In the genomic region with DNA sequence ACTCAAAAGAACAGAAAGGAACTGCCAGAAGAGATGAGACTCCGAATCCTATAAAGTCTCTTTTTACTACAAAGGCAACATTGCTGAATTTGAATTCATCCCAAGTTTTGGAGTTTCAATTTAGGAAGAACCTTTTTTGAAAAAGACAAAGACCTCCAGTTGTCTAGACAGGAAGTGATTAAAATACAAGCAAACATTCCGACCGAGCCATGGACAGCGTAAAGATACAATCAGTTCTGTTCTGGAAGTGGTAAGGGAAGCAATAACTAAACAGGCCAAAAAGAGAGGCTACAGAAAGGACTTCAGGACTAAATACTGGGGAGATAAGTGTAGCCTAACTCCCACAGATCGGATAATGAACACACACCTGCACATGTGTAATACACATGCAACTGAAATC, we compare ENCODE assay signal across 17 cellular contexts.
A peak's percentile ranks its signal among the peaks of the same experiment; 100 is the strongest.
DNase-seq lines count a peak whose midpoint lies in the region; ATAC-seq and TF ChIP-seq lines count a peak whose summit lies in the region.
"Had no signal": no experiment of that assay in that cellular context is flagged by ENCODE, and none has a peak within 500 bp of the region (broad histone marks: within the 10 kb centered on the region; RNA-seq: fewer than 3 reads in every experiment).

No MANE protein-coding gene starts in this region.

- no peak overlapping the region for H3K4me3 ChIP-seq in fibroblast of villous mesenchyme (ENCODE audit: low read depth, low read length)
- no peak overlapping the region for H3K4me3 ChIP-seq in mammary epithelial cell (replicated peaks in 1 of 3; ENCODE audit: insufficient read depth in 1 of 3, low read depth in 2 of 3, low read length in 3 of 3)
- H3K4me3 ChIP-seq: A549, vagina had no signal

- H3K4me1 Mint-ChIP-seq in activated T-cell treated with anti-CD3 and anti-CD28 coated beads, Interleukin-2, amount 50 U/mL, for 72 hours (ENCODE audit: low read depth) = no peaks in the 10 kb centered on the region
- H3K4me1 Mint-ChIP-seq in activated T-helper 17 cell treated with anti-CD3 and anti-CD28 coated beads, Interleukin-2, amount 50 U/mL, for 72 hours = peaks cover 8% of the 10 kb centered on the region
- no peaks in the 10 kb centered on the region for H3K4me1 Mint-ChIP-seq in stimulated activated effector memory CD8-positive, alpha-beta T cell treated with anti-CD3 and anti-CD28 coated beads, Interleukin-12 subunit alpha, Interleukin-12 subunit beta, amount 100 ng/mL, for 72 hours
- H3K4me1 Mint-ChIP-seq: activated naive CD8-positive, alpha-beta T cell treated with anti-CD3 and anti-CD28 coated beads, Interleukin-2, amount 50 U/mL, for 24 hours had no signal

- no peaks in the 10 kb centered on the region for H3K27me3 Mint-ChIP-seq in activated T-cell treated with anti-CD3 and anti-CD28 coated beads, Interleukin-2, amount 50 U/mL, for 72 hours (ENCODE audit: low read depth)
- no peaks in the 10 kb centered on the region for H3K27me3 Mint-ChIP-seq in activated T-helper 17 cell treated with anti-CD3 and anti-CD28 coated beads, Interleukin-2, amount 50 U/mL, for 72 hours
- H3K27me3 Mint-ChIP-seq: activated naive CD8-positive, alpha-beta T cell treated with anti-CD3 and anti-CD28 coated beads, Interleukin-2, amount 50 U/mL, for 24 hours; T-helper 17 cell had no signal

- intact Hi-C loops in mammary epithelial cell (cut with micrococcal nuclease) = no loop called here

- no peaks in the 10 kb centered on the region for H3K9me3 Mint-ChIP-seq in activated T-cell treated with anti-CD3 and anti-CD28 coated beads, Interleukin-2, amount 50 U/mL, for 72 hours
- H3K9me3 Mint-ChIP-seq in activated T-helper 17 cell treated with anti-CD3 and anti-CD28 coated beads, Interleukin-2, amount 50 U/mL, for 72 hours = no peaks in the 10 kb centered on the region
- H3K9me3 Mint-ChIP-seq in stimulated activated effector memory CD8-positive, alpha-beta T cell treated with anti-CD3 and anti-CD28 coated beads, Interleukin-12 subunit alpha, Interleukin-12 subunit beta, amount 100 ng/mL, for 72 hours = no peaks in the 10 kb centered on the region
- H3K9me3 Mint-ChIP-seq: activated naive CD8-positive, alpha-beta T cell treated with anti-CD3 and anti-CD28 coated beads, Interleukin-2, amount 50 U/mL, for 24 hours had no signal

- no TSS peak for BruUV-seq in mammary epithelial cell (replicated peaks; lab: Mats Ljungman, UMichigan)

- no peak overlapping the region for H2AFZ ChIP-seq in mammary epithelial cell (ENCODE audit: low read depth, low read length)

- H4K20me1 ChIP-seq in mammary epithelial cell (ENCODE audit: insufficient read depth, low read length) = no peaks in the 10 kb centered on the region

- H3K4me3 Mint-ChIP-seq in activated T-cell treated with anti-CD3 and anti-CD28 coated beads, Interleukin-2, amount 50 U/mL, for 72 hours = no peak overlapping the region
- no peak overlapping the region for H3K4me3 Mint-ChIP-seq in activated T-helper 17 cell treated with anti-CD3 and anti-CD28 coated beads, Interleukin-2, amount 50 U/mL, for 72 hours
- H3K4me3 Mint-ChIP-seq in stimulated activated effector memory CD8-positive, alpha-beta T cell treated with anti-CD3 and anti-CD28 coated beads, Interleukin-12 subunit alpha, Interleukin-12 subunit beta, amount 100 ng/mL, for 72 hours = no peak overlapping the region
- H3K4me3 Mint-ChIP-seq: activated naive CD8-positive, alpha-beta T cell treated with anti-CD3 and anti-CD28 coated beads, Interleukin-2, amount 50 U/mL, for 24 hours had no signal

- H3K79me2 ChIP-seq in mammary epithelial cell (ENCODE audit: insufficient read depth, low read length) = peaks cover 49% of the 10 kb centered on the region

- TF ChIP-seq CTCF in fibroblast of villous mesenchyme (IDR thresholded peaks at IDR 0.05; ENCODE audit: insufficient read depth, low read depth, low read length) (no peak), mammary epithelial cell (conservative IDR thresholded peaks at IDR 0.05 in 1 of 2, IDR thresholded peaks at IDR 0.05 in 1 of 2; ENCODE audit: extremely low read depth in 1 of 2, insufficient read depth in 1 of 2, low read depth in 1 of 2, low read length in 2 of 2) (no peak)

- H3K27ac Mint-ChIP-seq in activated T-cell treated with anti-CD3 and anti-CD28 coated beads, Interleukin-2, amount 50 U/mL, for 72 hours = peak overlapping the region; percentile 74
- H3K27ac Mint-ChIP-seq in activated T-helper 17 cell treated with anti-CD3 and anti-CD28 coated beads, Interleukin-2, amount 50 U/mL, for 72 hours = peak overlapping the region; percentile 16
- H3K27ac Mint-ChIP-seq in stimulated activated effector memory CD8-positive, alpha-beta T cell treated with anti-CD3 and anti-CD28 coated beads, Interleukin-12 subunit alpha, Interleukin-12 subunit beta, amount 100 ng/mL, for 72 hours = peak overlapping the region; percentile 77

- no peaks in the 10 kb centered on the region for H3K9me3 ChIP-seq in mammary epithelial cell (replicated peaks; ENCODE audit: insufficient read depth, low read length)
- H3K9me3 ChIP-seq: A549, Caco-2, vagina had no signal

- H3K27me3 ChIP-seq in mammary epithelial cell (ENCODE audit: insufficient read depth, low read length) = no peaks in the 10 kb centered on the region
- H3K27me3 ChIP-seq: vagina had no signal

- H3K4me1 ChIP-seq in mammary epithelial cell (ENCODE audit: insufficient read depth, low read length) = no peaks in the 10 kb centered on the region
- H3K4me1 ChIP-seq: Caco-2 had no signal

- H3K9ac ChIP-seq in mammary epithelial cell (ENCODE audit: insufficient read depth, low read length) = no peak overlapping the region

- peaks cover 12 to 19% of the 10 kb centered on the region in 2 donors for H3K36me3 Mint-ChIP-seq in activated T-cell treated with anti-CD3 and anti-CD28 coated beads, Interleukin-2, amount 50 U/mL, for 72 hours (ENCODE audit: insufficient read depth in 2 of 2)
- H3K36me3 Mint-ChIP-seq in activated T-helper 17 cell treated with anti-CD3 and anti-CD28 coated beads, Interleukin-2, amount 50 U/mL, for 72 hours (ENCODE audit: low read depth) = peaks cover 99% of the 10 kb centered on the region
- H3K36me3 Mint-ChIP-seq in stimulated activated effector memory CD8-positive, alpha-beta T cell treated with anti-CD3 and anti-CD28 coated beads, Interleukin-12 subunit alpha, Interleukin-12 subunit beta, amount 100 ng/mL, for 72 hours = peaks cover 99% of the 10 kb centered on the region

- no peak overlapping the region for H3K4me2 ChIP-seq in mammary epithelial cell (ENCODE audit: insufficient read depth, low read depth, low read length)
- H3K4me2 ChIP-seq: A549 had no signal

- CTCF ChIA-PET in mammary epithelial cell (lab: Charles Lee; ENCODE audit: low non-redundant PET) = no interaction called here

- WGBS in mammary epithelial cell (ENCODE audit: low coverage, missing lambda C conversion rate) = 61% methylated on average over 5 of the region's 5 CpGs

- DNase-seq in activated T-cell treated with anti-CD3 and anti-CD28 coated beads, Interleukin-2, amount 50 U/mL, for 72 hours = no peak
- no peak for DNase-seq in activated T-cell treated with anti-CD3 and anti-CD28 coated beads, Interleukin-2, amount 50 U/mL, for 1 hour
- DNase-seq in fibroblast of villous mesenchyme (ENCODE audit: low read depth) = peak; percentile 56
- DNase-seq in stimulated activated effector memory CD8-positive, alpha-beta T cell treated with anti-CD3 and anti-CD28 coated beads, Interleukin-12 subunit alpha, Interleukin-12 subunit beta, amount 100 ng/mL, for 72 hours (ENCODE audit: low spot score in 2 of 2) = no peak
- no peak for DNase-seq in stimulated activated CD4-positive, alpha-beta T cell treated with anti-CD3 and anti-CD28 coated beads, Interleukin-4, amount 100 ng/mL, for 4 hours
- DNase-seq in mammary epithelial cell = no peak
- DNase-seq: activated naive CD8-positive, alpha-beta T cell treated with anti-CD3 and anti-CD28 coated beads, Interleukin-2, amount 50 U/mL, for 24 hours; Caco-2; GDM1; NCI-H1694 treated with DMSO at 0.1 percent for 48 hours; stimulated activated CD4-positive, alpha-beta T cell treated with anti-CD3 and anti-CD28 coated beads, Interleukin-2, amount 100 ng/mL, for 24 hours; stimulated activated CD8-positive, alpha-beta memory T cell treated with anti-CD3 and anti-CD28 coated beads, Interleukin-4, amount 100 ng/mL, for 48 hours; T-helper 17 cell had no signal

- in situ Hi-C loops in mammary epithelial cell (cut with MboI; ENCODE audit: low sequenced_read_pairs in 2 of 2) = loop anchor here (5.0 kb wide), 2 partner anchors 274 to 284 kb away; partner anchors contain the start of gene ARPC1A (in 1 of the 2)

- H3K36me3 ChIP-seq in mammary epithelial cell (ENCODE audit: insufficient read depth, low read length) = peaks cover 40% of the 10 kb centered on the region

- no peak overlapping the region for H3K27ac ChIP-seq in mammary epithelial cell (ENCODE audit: insufficient read depth, low read depth, low read length)
- H3K27ac ChIP-seq: A549, vagina had no signal

- ATAC-seq in activated T-cell treated with anti-CD3 and anti-CD28 coated beads, Interleukin-2, amount 50 U/mL, for 72 hours (replicated peaks in 1 of 2) = no peak
- no peak for ATAC-seq in activated T-helper 17 cell treated with anti-CD3 and anti-CD28 coated beads, Interleukin-2, amount 50 U/mL, for 72 hours (replicated peaks)
- no peak for ATAC-seq in stimulated activated effector memory CD8-positive, alpha-beta T cell treated with anti-CD3 and anti-CD28 coated beads, Interleukin-12 subunit alpha, Interleukin-12 subunit beta, amount 100 ng/mL, for 72 hours
- ATAC-seq in HG03469 (IDR thresholded peaks at IDR 0.05; ENCODE audit: unreplicated experiment) = no peak
- ATAC-seq: A549; activated naive CD8-positive, alpha-beta T cell treated with anti-CD3 and anti-CD28 coated beads, Interleukin-2, amount 50 U/mL, for 24 hours; T-helper 17 cell had no signal

- dilution Hi-C loops in mammary epithelial cell (cut with HindIII; ENCODE audit: low sequenced_read_pairs) = no loop called here

Comparison
In these comparisons a context has a peak if more than half of its experiments do, and no peak if none do; other contexts are left out.
1. H3K27ac Mint-ChIP-seq: peak in every context shown above with its lines; median percentile 77 in stimulated activated effector memory CD8-positive, alpha-beta T cell treated with anti-CD3 and anti-CD28 coated beads, Interleukin-12 subunit alpha, Interleukin-12 subunit beta, amount 100 ng/mL, for 72 hours; 74 in activated T-cell treated with anti-CD3 and anti-CD28 coated beads, Interleukin-2, amount 50 U/mL, for 72 hours; 16 in activated T-helper 17 cell treated with anti-CD3 and anti-CD28 coated beads, Interleukin-2, amount 50 U/mL, for 72 hours.